ENCODE assay signal across 25 cellular contexts in genomic region chr5:94196959-94197358, GRCh38.
"Had no signal": no experiment of that assay in that cellular context is flagged by ENCODE, and none has a peak within 500 bp of the region (broad histone marks: within the 10 kb centered on the region; RNA-seq: fewer than 3 reads in every experiment).

No MANE protein-coding gene starts in this region.

- H3K9me3 ChIP-seq: heart right ventricle, left lung, sigmoid colon, spleen, testis, tibial artery had no signal

- H3K9ac ChIP-seq: neural progenitor cell, parathyroid adenoma had no signal

- H2AFZ ChIP-seq: neural progenitor cell, parathyroid adenoma had no signal

- H3K27ac ChIP-seq: coronary artery, epithelial cell of prostate, heart right ventricle, left lung, neural progenitor cell, parathyroid adenoma, sigmoid colon, skin epidermis, spleen, testis, tibial artery had no signal

- DNase-seq: effector CD4-positive, alpha-beta T cell; foreskin melanocyte; glutamatergic neuron; heart right ventricle; hippocampal formation; left cardiac atrium; left lung; mesendoderm; midbrain; naive thymus-derived CD4-positive, alpha-beta T cell; right cardiac atrium; sigmoid colon; spleen; stimulated activated CD4-positive, alpha-beta T cell treated with anti-CD3 and anti-CD28 coated beads, Interleukin-4, amount 100 ng/mL, for 4 hours; stimulated activated naive CD8-positive, alpha-beta T cell treated with anti-CD3 and anti-CD28 coated beads, Interleukin-15, Interleukin-2, amounts not matched to agents 100 U/mL and 50 U/mL, for 24 hours; substantia nigra; testis; tibial artery had no signal

- H3K4me3 ChIP-seq: coronary artery, heart right ventricle, left lung, neural progenitor cell, sigmoid colon, skin epidermis, spleen, testis, tibial artery had no signal

- ATAC-seq: esophagus mucosa; heart right ventricle; left cardiac atrium; left lung; naive thymus-derived CD4-positive, alpha-beta T cell; right cardiac atrium; stimulated activated memory B cell treated with anti-CD40 and anti-IgM and Interleukin-4, amounts not matched to agents 10 μg/mL and 1 μg/mL and 100 μg/mL, for 72 hours; stimulated activated naive CD8-positive, alpha-beta T cell treated with anti-CD3 and anti-CD28 coated beads, Interleukin-15, Interleukin-2, amounts not matched to agents 100 U/mL and 50 U/mL, for 24 hours had no signal

- H3K36me3 ChIP-seq: heart right ventricle, left lung, neural progenitor cell, sigmoid colon, spleen, tibial artery had no signal

- H3K79me2 ChIP-seq: parathyroid adenoma had no signal

- H3K27me3 ChIP-seq: heart right ventricle, left lung, neural progenitor cell, sigmoid colon, spleen, testis, tibial artery had no signal

- H3K4me1 ChIP-seq: heart right ventricle, left lung, parathyroid adenoma, sigmoid colon, spleen, testis, tibial artery had no signal

- H3K4me2 ChIP-seq: neural progenitor cell had no signal
